In the genomic region with DNA sequence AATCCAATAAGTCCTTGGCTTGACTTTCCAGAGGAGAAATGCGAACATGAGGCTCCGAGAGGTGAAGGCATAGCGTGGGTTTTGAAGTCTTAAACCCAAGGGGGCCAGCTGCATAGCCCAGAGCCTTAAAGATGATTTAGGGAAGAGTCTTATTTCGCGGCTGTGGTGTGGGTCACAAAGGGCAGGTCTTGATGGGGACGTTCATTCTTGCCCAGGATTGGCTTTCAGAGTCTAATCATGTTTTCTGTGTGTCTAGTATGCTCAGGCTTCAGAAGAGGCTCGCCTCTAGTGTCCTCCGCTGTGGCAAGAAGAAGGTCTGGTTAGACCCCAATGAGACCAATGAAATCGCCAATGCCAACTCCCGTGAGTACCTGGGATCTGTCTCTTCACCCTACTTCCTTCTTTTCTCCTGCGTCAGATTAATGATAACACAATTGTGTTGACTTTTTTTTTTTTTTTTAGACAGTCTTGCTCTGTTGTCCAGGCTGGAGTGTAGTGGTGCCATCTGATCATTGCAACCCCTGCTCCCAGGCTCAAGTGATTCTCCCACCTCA, we compare ENCODE assay signal across 9 cellular contexts. TPM values are rescaled to one million over a fixed set of nuclear protein-coding genes. Genes with fewer than 3 reads are reported as not detected.
A peak's percentile ranks its signal among the peaks of the same experiment; 100 is the strongest.
DNase-seq lines count a peak whose midpoint lies in the region; ATAC-seq and TF ChIP-seq lines count a peak whose summit lies in the region.
"Had no signal": no experiment of that assay in that cellular context is flagged by ENCODE, and none has a peak within 500 bp of the region (broad histone marks: within the 10 kb centered on the region; RNA-seq: fewer than 3 reads in every experiment).

No MANE protein-coding gene starts in this region.

- H3K4me1 Mint-ChIP-seq in Caco-2 (ENCODE audit: low read depth, unreplicated experiment), result peaks cover 6% of the 10 kb centered on the region
- peaks cover 37% of the 10 kb centered on the region for H3K4me1 Mint-ChIP-seq in endothelial cell (ENCODE audit: unreplicated experiment)
- H3K4me1 Mint-ChIP-seq in osteocyte (ENCODE audit: unreplicated experiment), result peaks cover 40% of the 10 kb centered on the region

- H3K4me1 ChIP-seq in Caco-2 (peaks cover 14% of the 10 kb centered on the region), OCI-LY1 (ENCODE audit: insufficient read depth, low read length, severe bottlenecking) (peaks cover 48% of the 10 kb centered on the region)

- no peak for ATAC-seq in GM21423 (IDR thresholded peaks at IDR 0.05; ENCODE audit: unreplicated experiment)

- H3K36me3 ChIP-seq in Caco-2 (ENCODE audit: control insufficient read depth, insufficient read depth, low read length), result peaks cover 13% of the 10 kb centered on the region
- H3K36me3 ChIP-seq in OCI-LY1 (ENCODE audit: insufficient read depth, low read length), result peaks cover 49% of the 10 kb centered on the region

- peaks cover 24% of the 10 kb centered on the region for H3F3A ChIP-seq in OCI-LY1 (ENCODE audit: insufficient read depth, low read length)

- intact Hi-C loops in Caco-2 (cut with micrococcal nuclease; ENCODE audit: unreplicated experiment), result no loop called here

- H3K36me3 Mint-ChIP-seq in Caco-2 (ENCODE audit: insufficient read depth, unreplicated experiment), result peaks cover 61% of the 10 kb centered on the region
- H3K36me3 Mint-ChIP-seq in endothelial cell (ENCODE audit: low read depth, unreplicated experiment), result peaks cover 36% of the 10 kb centered on the region
- H3K36me3 Mint-ChIP-seq in osteocyte (ENCODE audit: unreplicated experiment), result peaks cover 28% of the 10 kb centered on the region

- TF ChIP-seq CTCF in Caco-2 (IDR thresholded peaks at IDR 0.05; ENCODE audit: insufficient read depth in 1 of 2, low read depth in 1 of 2, low read length in 1 of 2, severe bottlenecking in 1 of 2, unreplicated experiment in 1 of 2) (no peak), OCI-LY1 (IDR thresholded peaks at IDR 0.05; ENCODE audit: low read length) (no peak), endothelial cell (IDR thresholded peaks at IDR 0.05; ENCODE audit: unreplicated experiment) (no peak), osteocyte (IDR thresholded peaks at IDR 0.05) (no peak)

- peak overlapping the region; percentile 99 for H3K4me2 ChIP-seq in OCI-LY1 (ENCODE audit: low read length)

- H3K9me3 Mint-ChIP-seq in Caco-2 (ENCODE audit: unreplicated experiment) (no peaks in the 10 kb centered on the region), endothelial cell (ENCODE audit: unreplicated experiment) (no peaks in the 10 kb centered on the region), osteocyte (ENCODE audit: unreplicated experiment) (no peaks in the 10 kb centered on the region)

- H3K27ac ChIP-seq in OCI-LY1 (ENCODE audit: low read depth, low read length, poor library complexity, severe bottlenecking), result peak overlapping the region; percentile 81

- H3K9me3 ChIP-seq in Caco-2, result no peaks in the 10 kb centered on the region
- H3K9me3 ChIP-seq in OCI-LY1 (ENCODE audit: low read length), result no peaks in the 10 kb centered on the region

- H3K79me2 ChIP-seq in OCI-LY1 (ENCODE audit: insufficient read depth, low read length), result peaks cover 12% of the 10 kb centered on the region

- peak overlapping the region; percentile 100 for H3K9ac ChIP-seq in OCI-LY1 (ENCODE audit: low read length)

- H3K27ac Mint-ChIP-seq in Caco-2 (ENCODE audit: unreplicated experiment) (peak overlapping the region; percentile 99), endothelial cell (ENCODE audit: unreplicated experiment) (peak overlapping the region; percentile 99), osteocyte (ENCODE audit: unreplicated experiment) (peak overlapping the region; percentile 99)

- H2AFZ ChIP-seq in OCI-LY1 (ENCODE audit: low read length), result no peak overlapping the region

- H3K4me3 Mint-ChIP-seq in Caco-2 (ENCODE audit: unreplicated experiment), result peak overlapping the region; percentile 87
- H3K4me3 Mint-ChIP-seq in endothelial cell (ENCODE audit: unreplicated experiment), result peak overlapping the region; percentile 94
- peak overlapping the region; percentile 96 for H3K4me3 Mint-ChIP-seq in osteocyte (ENCODE audit: unreplicated experiment)

- no peaks in the 10 kb centered on the region for H3K9me2 ChIP-seq in OCI-LY1 (ENCODE audit: low read depth, low read length)

- H3K27me3 ChIP-seq in Caco-2 (replicated peaks; ENCODE audit: control insufficient read depth, insufficient read depth, low read length) (no peaks in the 10 kb centered on the region), OCI-LY1 (ENCODE audit: insufficient read depth, low read length) (no peaks in the 10 kb centered on the region)

- no TSS peak for BruUV-seq in Caco-2 (replicated peaks; lab: Mats Ljungman, UMichigan)

- DNase-seq in Caco-2 (no peak), endothelial cell (ENCODE audit: low spot score) (no peak), osteocyte (ENCODE audit: extremely low spot score, unreplicated experiment) (no peak), NCI-H2227 treated with DMSO at 0.1 percent for 48 hours (lab: John Stamatoyannopoulos, UW) (no peak), NCI-H69 (lab: John Stamatoyannopoulos, UW) (no peak)
- no peak for DNase-seq in activated CD4-positive, alpha-beta T cell treated with anti-CD3 and anti-CD28 coated beads, Interleukin-2, amount 50 U/mL, for 48 hours
- DNase-seq: activated effector memory CD4-positive, alpha-beta T cell treated with Interleukin-2 at 50 U/mL for 16 hours had no signal

- H4K20me1 ChIP-seq in OCI-LY1 (ENCODE audit: insufficient read depth, low read length), result no peaks in the 10 kb centered on the region

- H3K27me3 Mint-ChIP-seq in Caco-2 (ENCODE audit: insufficient read depth, unreplicated experiment), result no peaks in the 10 kb centered on the region
- peaks cover 5% of the 10 kb centered on the region for H3K27me3 Mint-ChIP-seq in endothelial cell (ENCODE audit: unreplicated experiment)
- H3K27me3 Mint-ChIP-seq in osteocyte (ENCODE audit: unreplicated experiment), result no peaks in the 10 kb centered on the region

- CTCF ChIA-PET in Caco-2 (lab: Charles Lee), result interaction anchor here (1.0 kb wide), 1 partner anchor 152 kb away, joined by 3 read pairs; no protein-coding TSS in a partner anchor

- POLR2A ChIA-PET in Caco-2 (lab: Charles Lee), result no interaction called here

- H3K4me3 ChIP-seq in Caco-2 (ENCODE audit: low read depth, low read length) (peak overlapping the region; percentile 87), OCI-LY1 (ENCODE audit: low read depth, low read length, poor library complexity, severe bottlenecking) (peak overlapping the region; percentile 98)

RNA-seq across cellular contexts. Expression of a gene that starts 1.0 kb away (rescaled TPM):
- total RNA-seq in Caco-2 (2022), result 1,825 and 2,017 TPM in 2 replicates
- 1,851 TPM for total RNA-seq in endothelial cell (ENCODE audit: unreplicated experiment)
- total RNA-seq in osteocyte, result 1,528 and 1,579 TPM in 2 replicates

RNA-seq across cellular contexts. Expression of a gene that starts 3.6 kb away (rescaled TPM):
- total RNA-seq in Caco-2 (2022), result 6.1 and 7.0 TPM in 2 replicates
- total RNA-seq in endothelial cell (ENCODE audit: unreplicated experiment), result 10.2 TPM
- 15.4 and 17.9 TPM in 2 replicates for total RNA-seq in osteocyte

RNA-seq across cellular contexts. Expression of a gene that starts 24.7 kb away (rescaled TPM):
- total RNA-seq in Caco-2 (2022), result 0.09 TPM in 1 of 2 replicates, not detected in the other
- not detected for total RNA-seq in endothelial cell (ENCODE audit: unreplicated experiment)
- 0.62 and 0.81 TPM in 2 replicates for total RNA-seq in osteocyte

RNA-seq across cellular contexts. Expression of a gene that starts 35.1 kb away (rescaled TPM):
- total RNA-seq in Caco-2 (2022), result not detected in 2 replicates
- not detected for total RNA-seq in endothelial cell (ENCODE audit: unreplicated experiment)
- not detected in 2 replicates for total RNA-seq in osteocyte

RNA-seq across cellular contexts. Expression of a gene that starts 49.6 kb away (rescaled TPM):
- total RNA-seq in Caco-2 (2022) (0.14 and 0.44 TPM in 2 replicates), endothelial cell (ENCODE audit: unreplicated experiment) (3.7 TPM), osteocyte (17.1 and 19.7 TPM in 2 replicates)
